ENCODE assay signal across 29 cellular contexts in the genomic region with DNA sequence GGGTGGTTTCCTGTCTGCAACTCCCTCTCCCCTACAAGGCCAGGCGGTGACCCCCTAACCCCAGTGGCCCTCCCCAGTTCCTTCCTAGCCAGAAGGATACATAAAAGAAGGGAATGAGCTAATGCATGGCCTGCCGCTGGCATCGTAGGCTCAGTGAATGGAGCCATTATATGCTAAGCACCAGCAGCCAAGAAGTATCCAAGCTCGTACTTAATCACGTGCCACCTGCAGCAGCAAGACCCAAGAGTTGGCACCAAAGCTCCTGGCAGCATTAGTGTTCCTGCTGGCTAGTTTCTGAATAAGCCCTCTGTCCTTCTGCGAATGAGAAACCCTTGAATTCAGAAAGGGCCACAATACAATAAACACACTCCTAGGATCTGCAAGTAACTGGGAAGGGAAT. TPM values are rescaled to one million over a fixed set of nuclear protein-coding genes. Genes with fewer than 3 reads are reported as not detected.
A peak's percentile ranks its signal among the peaks of the same experiment; 100 is the strongest.
DNase-seq lines count a peak whose midpoint lies in the region; FAIRE-seq and TF ChIP-seq lines count a peak whose summit lies in the region.
"Had no signal": no experiment of that assay in that cellular context is flagged by ENCODE, and none has a peak within 500 bp of the region (broad histone marks: within the 10 kb centered on the region; RNA-seq: fewer than 3 reads in every experiment).

No MANE protein-coding gene starts in this region.

- H3K4me3 ChIP-seq in breast epithelium (no peak overlapping the region), mammary epithelial cell (replicated peaks in 1 of 3; ENCODE audit: insufficient read depth in 1 of 3, low read depth in 2 of 3, low read length in 3 of 3) (no peak overlapping the region), esophagus muscularis mucosa (no peak overlapping the region), tibial nerve (no peak overlapping the region)
- H3K4me3 ChIP-seq: ascending aorta, spleen, transverse colon had no signal

- peak in 1 of 3 donors; percentile 10 for TF ChIP-seq CTCF in breast epithelium (IDR thresholded peaks at IDR 0.05)
- TF ChIP-seq CTCF in mammary epithelial cell (conservative IDR thresholded peaks at IDR 0.05 in 1 of 2, IDR thresholded peaks at IDR 0.05 in 1 of 2; ENCODE audit: extremely low read depth in 1 of 2, insufficient read depth in 1 of 2, low read depth in 1 of 2, low read length in 2 of 2) = no peak
- no peak for TF ChIP-seq CTCF in esophagus muscularis mucosa (IDR thresholded peaks at IDR 0.05)
- peak in 1 of 5 experiments; percentile 16 for TF ChIP-seq CTCF in tibial nerve (IDR thresholded peaks at IDR 0.05)
- no peak for TF ChIP-seq CTCF in D721Med (IDR thresholded peaks at IDR 0.05; ENCODE audit: insufficient read depth, missing control alignments)
- TF ChIP-seq CTCF in GM13977 (IDR thresholded peaks at IDR 0.05; ENCODE audit: extremely low read depth, insufficient read depth, missing control alignments) = no peak

- no peak overlapping the region for H2AFZ ChIP-seq in mammary epithelial cell (ENCODE audit: low read depth, low read length)

- intact Hi-C loops in breast epithelium (cut with DNase I; ENCODE audit: low total_unique reads) (no loop called here), mammary epithelial cell (cut with micrococcal nuclease) (no loop called here), esophagus muscularis mucosa (cut with DNase I) (no loop called here)

- TF ChIP-seq EP300 in esophagus muscularis mucosa (IDR thresholded peaks at IDR 0.05) (no peak), tibial nerve (IDR thresholded peaks at IDR 0.05) (peak; percentile 69 to 90)

- H4K20me1 ChIP-seq in mammary epithelial cell (ENCODE audit: insufficient read depth, low read length) = no peaks in the 10 kb centered on the region

- H3K9me3 ChIP-seq in breast epithelium (no peaks in the 10 kb centered on the region), mammary epithelial cell (replicated peaks; ENCODE audit: insufficient read depth, low read length) (no peaks in the 10 kb centered on the region), esophagus muscularis mucosa (peaks cover 0 to 8% (median 0%) of the 10 kb centered on the region in 4 donors), tibial nerve (peaks cover 0 to 19% (median 0%) of the 10 kb centered on the region in 4 donors)
- H3K9me3 ChIP-seq: transverse colon had no signal

- FAIRE-seq in D721Med (lab: Jason Lieb, UNC) = no peak

- in situ Hi-C loops in mammary epithelial cell (cut with MboI; ENCODE audit: low sequenced_read_pairs in 2 of 2) = no loop called here
- in situ Hi-C loops in GM13977 (cut with MboI; ENCODE audit: low pct_unique_long_range_greater_than_20kb, low sequenced_read_pairs, unreplicated experiment) = no loop called here

- WGBS in mammary epithelial cell (ENCODE audit: low coverage, missing lambda C conversion rate) = 36% methylated on average over 6 of the region's 6 CpGs
- 90% methylated on average over 6 of the region's 6 CpGs for WGBS in esophagus muscularis mucosa
- 30 to 51% methylated on average over 6 of the region's 6 CpGs for WGBS in tibial nerve, 2 donors

- CTCF ChIA-PET in mammary epithelial cell (lab: Charles Lee; ENCODE audit: low non-redundant PET) = no interaction called here

- peaks cover 35% of the 10 kb centered on the region for H3K79me2 ChIP-seq in mammary epithelial cell (ENCODE audit: insufficient read depth, low read length)

- H3K4me2 ChIP-seq in mammary epithelial cell (ENCODE audit: insufficient read depth, low read depth, low read length) = no peak overlapping the region

- H3K36me3 ChIP-seq in breast epithelium = no peaks in the 10 kb centered on the region
- peaks cover 29% of the 10 kb centered on the region for H3K36me3 ChIP-seq in mammary epithelial cell (ENCODE audit: insufficient read depth, low read length)
- H3K36me3 ChIP-seq in esophagus muscularis mucosa = peaks cover 38 to 68% (median 61%) of the 10 kb centered on the region in 4 donors
- H3K36me3 ChIP-seq in tibial nerve = peaks cover 0 to 71% (median 11%) of the 10 kb centered on the region in 3 donors

- TF ChIP-seq POLR2A in breast epithelium (IDR thresholded peaks at IDR 0.05) (no peak), esophagus muscularis mucosa (IDR thresholded peaks at IDR 0.05; ENCODE audit: low read depth) (no peak), tibial nerve (IDR thresholded peaks at IDR 0.05) (no peak)

- H3K27ac ChIP-seq in breast epithelium (peak overlapping the region; percentile 65 to 95), mammary epithelial cell (ENCODE audit: insufficient read depth, low read depth, low read length) (no peak overlapping the region), esophagus muscularis mucosa (replicated peaks in 1 of 4) (peak overlapping the region in 1 of 4 donors; percentile 31), tibial nerve (peak overlapping the region; percentile 58 to 91 (median 78))
- H3K27ac ChIP-seq: 22Rv1, ascending aorta, spleen, transverse colon, WERI-Rb-1 had no signal

- H3K4me1 ChIP-seq in breast epithelium (peaks cover 3% of the 10 kb centered on the region in 2 donors), mammary epithelial cell (ENCODE audit: insufficient read depth, low read length) (peaks cover 13% of the 10 kb centered on the region), esophagus muscularis mucosa (peaks cover 14 to 23% (median 16%) of the 10 kb centered on the region in 4 donors), tibial nerve (peaks cover 0 to 45% (median 15%) of the 10 kb centered on the region in 4 donors)

- H3K9ac ChIP-seq in mammary epithelial cell (ENCODE audit: insufficient read depth, low read length) = no peak overlapping the region

- H3K27me3 ChIP-seq in breast epithelium = no peaks in the 10 kb centered on the region
- H3K27me3 ChIP-seq in mammary epithelial cell (ENCODE audit: insufficient read depth, low read length) = no peaks in the 10 kb centered on the region
- no peaks in the 10 kb centered on the region for H3K27me3 ChIP-seq in esophagus muscularis mucosa
- H3K27me3 ChIP-seq in tibial nerve = no peaks in the 10 kb centered on the region
- H3K27me3 ChIP-seq: ascending aorta, spleen, transverse colon had no signal

- peak in 1 of 2 donors; percentile 93 for DNase-seq in breast epithelium (ENCODE audit: low spot score in 2 of 2)
- no peak for DNase-seq in mammary epithelial cell
- peak; percentile 24 for DNase-seq in esophagus muscularis mucosa (ENCODE audit: extremely low spot score)
- peak; percentile 13 to 96 (median 78) for DNase-seq in nucleus accumbens (lab: John Stamatoyannopoulos, UW)
- no peak for DNase-seq in tibial nerve (ENCODE audit: low spot score in 2 of 2)
- DNase-seq in D721Med (ENCODE audit: insufficient read length, low spot score) = no peak
- no peak for DNase-seq in GM13977 (ENCODE audit: low spot score)
- no peak for DNase-seq in activated effector memory CD4-positive, alpha-beta T cell treated with anti-CD3 and anti-CD28 coated beads, Interleukin-2, amount 50 U/mL, for 16 hours
- DNase-seq: activated CD4-positive, alpha-beta T cell treated with anti-CD3 and anti-CD28 coated beads, Interleukin-2, amount 10 ng/mL, durations not matched to agents 24 days and 14 days; activated naive CD4-positive, alpha-beta T cell treated with anti-CD3 and anti-CD28 coated beads, Interleukin-2, amount 50 U/mL, for 16 hours; CD8-positive, alpha-beta T cell; cerebellar nuclear complex; DMS53; effector CD4-positive, alpha-beta T cell; GDM1; GOT3; IMR-90; left colon; naive thymus-derived CD4-positive, alpha-beta T cell; NCI-H1092 treated with DMSO at 0.1 percent for 48 hours; NCI-H1930; NCI-H748 treated with DMSO at 0.1 percent for 48 hours; spleen; stimulated activated CD4-positive, alpha-beta T cell treated with anti-CD3 and anti-CD28 coated beads, Interleukin-4, amount 100 ng/mL, for 24 hours; stimulated activated naive B cell treated with anti-CD40 and anti-IgM and Interleukin-4, amounts not matched to agents 10 μg/mL and 1 μg/mL and 100 μg/mL, for 72 hours; transverse colon; WERI-Rb-1 had no signal

- no TSS peak for BruUV-seq in mammary epithelial cell (replicated peaks; lab: Mats Ljungman, UMichigan)

- dilution Hi-C loops in mammary epithelial cell (cut with HindIII; ENCODE audit: low sequenced_read_pairs) = no loop called here

RNA-seq across cellular contexts. Expression of gene DBI, which starts 4.3 kb away (rescaled TPM):
- 100 to 1,000 TPM; 160 to 236 (median 202) TPM for total RNA-seq in breast epithelium
- total RNA-seq in mammary epithelial cell = 100 to 1,000 TPM in 1 of 2 donors, 10 to 100 TPM in 1; 36.5 to 217 TPM
- polyA plus RNA-seq in mammary epithelial cell = 583 TPM
- 109 TPM for polyA minus RNA-seq in mammary epithelial cell
- total RNA-seq in esophagus muscularis mucosa = 10 to 100 TPM; 41.8 to 72.3 (median 59.3) TPM
- 100 to 1,000 TPM in 2 of 4 donors, 10 to 100 TPM in 2; 73.7 to 135 (median 105) TPM for total RNA-seq in tibial nerve

RNA-seq across cellular contexts. Expression of gene C2orf76, which starts 4.5 kb away (rescaled TPM):
- total RNA-seq in breast epithelium (10 to 100 TPM; 12.5 to 17.0 (median 13.0) TPM), mammary epithelial cell (1 to 10 TPM; 6.2 to 8.3 TPM), esophagus muscularis mucosa (10 to 100 TPM in 2 of 4 donors, 1 to 10 TPM in 2; 8.7 to 14.6 (median 11.2) TPM), tibial nerve (10 to 100 TPM in 2 of 4 donors, 1 to 10 TPM in 2; 1.4 to 14.2 (median 9.4) TPM)
- 6.8 TPM for polyA plus RNA-seq in mammary epithelial cell
- polyA minus RNA-seq in mammary epithelial cell = 5.1 TPM
- total RNA-seq: ascending aorta had no signal

Comparison
In these comparisons a context has a peak if more than half of its experiments do, and no peak if none do; other contexts are left out.
1. DNase-seq: peak in esophagus muscularis mucosa (single experiment) and nucleus accumbens (56 of 56); none in mammary epithelial cell (single experiment), tibial nerve (0 of 2), D721Med (single experiment), GM13977 (single experiment) and activated effector memory CD4-positive, alpha-beta T cell treated with anti-CD3 and anti-CD28 coated beads, Interleukin-2, amount 50 U/mL, for 16 hours (single experiment).